18 cellular contexts compared by ENCODE assay signal in the genomic region with DNA sequence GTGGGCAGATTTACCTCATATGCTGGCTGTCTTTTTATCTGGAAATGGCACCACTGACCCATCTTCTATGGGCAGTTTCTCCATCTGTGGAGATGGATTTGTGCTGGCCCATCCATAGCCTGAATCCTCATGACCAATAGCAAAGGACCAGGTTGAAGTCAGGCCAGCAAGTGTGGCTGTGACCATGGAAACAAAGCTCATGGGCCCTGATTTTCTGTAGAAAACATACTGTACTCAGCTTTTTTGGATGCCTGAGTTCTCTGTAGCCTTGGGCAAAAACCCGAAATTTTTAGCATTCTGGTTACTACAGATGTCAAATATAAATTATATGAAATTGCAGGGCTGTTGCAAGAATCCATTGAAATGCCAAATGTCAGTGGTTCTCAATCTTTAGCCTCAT.
"Had no signal": no experiment of that assay in that cellular context is flagged by ENCODE, and none has a peak within 500 bp of the region (broad histone marks: within the 10 kb centered on the region; RNA-seq: fewer than 3 reads in every experiment).

No MANE protein-coding gene starts in this region.

- H3K9me3 Mint-ChIP-seq: activated naive CD4-positive, alpha-beta T cell treated with anti-CD3 and anti-CD28 coated beads, Interleukin-2, amount 50 U/mL, for 24 hours; activated T-helper 1 cell treated with anti-CD3 and anti-CD28 coated beads, Interleukin-12 subunit alpha, Interleukin-12 subunit beta, Interleukin-2, Interleukin-4 antibody, amounts not matched to agents 30 ng/mL and 10 ng/mL and 1 ng/mL, durations not matched to agents 14 hours and 24 hours and 36 hours; endodermal cell; nephron progenitor cell; stimulated activated naive CD8-positive, alpha-beta T cell treated with anti-CD3 and anti-CD28 coated beads, Interleukin-15, Interleukin-2, amounts not matched to agents 100 ng/mL and 50 ng/mL, for 24 hours; T-cell; T-helper 2 cell treated with Interferon-gamma antibody and Interleukin-4, amounts not matched to agents 5 μg/mL and 100 μg/mL, for 36 hours had no signal

- H3K4me3 Mint-ChIP-seq: activated CD8-positive, alpha-beta T cell treated with anti-CD3 and anti-CD28 coated beads, Interleukin-2, amount 10 ng/mL, durations not matched to agents 7 days and 5 days; activated naive CD4-positive, alpha-beta T cell treated with anti-CD3 and anti-CD28 coated beads, Interleukin-2, amount 50 U/mL, for 24 hours; activated T-helper 1 cell treated with anti-CD3 and anti-CD28 coated beads, Interleukin-12 subunit alpha, Interleukin-12 subunit beta, Interleukin-2, Interleukin-4 antibody, amounts not matched to agents 30 ng/mL and 10 ng/mL and 1 ng/mL, durations not matched to agents 14 hours and 24 hours and 36 hours; endodermal cell; nephron progenitor cell; stimulated activated naive CD8-positive, alpha-beta T cell treated with anti-CD3 and anti-CD28 coated beads, Interleukin-15, Interleukin-2, amounts not matched to agents 100 ng/mL and 50 ng/mL, for 24 hours; T-cell; T-helper 2 cell treated with Interferon-gamma antibody and Interleukin-4, amounts not matched to agents 5 μg/mL and 100 μg/mL, for 36 hours had no signal

- H3K27me3 Mint-ChIP-seq: activated naive CD4-positive, alpha-beta T cell treated with anti-CD3 and anti-CD28 coated beads, Interleukin-2, amount 50 U/mL, for 24 hours; stimulated activated naive CD8-positive, alpha-beta T cell treated with anti-CD3 and anti-CD28 coated beads, Interleukin-15, Interleukin-2, amounts not matched to agents 100 ng/mL and 50 ng/mL, for 24 hours; T-cell had no signal

- DNase-seq: activated CD4-positive, alpha-beta T cell treated with anti-CD3 and anti-CD28 coated beads, Interleukin-2, amount 50 U/mL, for 1 hour; activated CD4-positive, CD25-positive, alpha-beta regulatory T cell treated with anti-CD3 and anti-CD28 coated beads, Interleukin-2, amount 50 U/mL, for 72 hours; activated CD8-positive, alpha-beta T cell treated with anti-CD3 and anti-CD28 coated beads, Interleukin-2, amount 10 ng/mL, durations not matched to agents 7 days and 5 days; activated gamma-delta T cell; adrenal gland; brain microvascular endothelial cell; endodermal cell; glutamatergic neuron; left ventricle myocardium superior; mammary epithelial cell; nephron progenitor cell; stimulated activated CD4-positive, alpha-beta T cell treated with anti-CD3 and anti-CD28 coated beads, Interleukin-12 subunit alpha, Interleukin-12 subunit beta, amount 100 ng/mL, for 4 hours; stimulated activated CD4-positive, alpha-beta T cell treated with anti-CD3 and anti-CD28 coated beads, Interleukin-4, amount 100 ng/mL, for 4 hours; T-cell had no signal

- H3K36me3 Mint-ChIP-seq: activated naive CD4-positive, alpha-beta T cell treated with anti-CD3 and anti-CD28 coated beads, Interleukin-2, amount 50 U/mL, for 24 hours; T-cell had no signal

- H3K27ac Mint-ChIP-seq: activated CD8-positive, alpha-beta T cell treated with anti-CD3 and anti-CD28 coated beads, Interleukin-2, amount 10 ng/mL, durations not matched to agents 7 days and 5 days; activated naive CD4-positive, alpha-beta T cell treated with anti-CD3 and anti-CD28 coated beads, Interleukin-2, amount 50 U/mL, for 24 hours; activated T-helper 1 cell treated with anti-CD3 and anti-CD28 coated beads, Interleukin-12 subunit alpha, Interleukin-12 subunit beta, Interleukin-2, Interleukin-4 antibody, amounts not matched to agents 30 ng/mL and 10 ng/mL and 1 ng/mL, durations not matched to agents 14 hours and 24 hours and 36 hours; endodermal cell; nephron progenitor cell; stimulated activated naive CD8-positive, alpha-beta T cell treated with anti-CD3 and anti-CD28 coated beads, Interleukin-15, Interleukin-2, amounts not matched to agents 100 ng/mL and 50 ng/mL, for 24 hours; T-cell; T-helper 2 cell treated with Interferon-gamma antibody and Interleukin-4, amounts not matched to agents 5 μg/mL and 100 μg/mL, for 36 hours had no signal
